1 cellular context compared by ENCODE assay signal in the genomic region with DNA sequence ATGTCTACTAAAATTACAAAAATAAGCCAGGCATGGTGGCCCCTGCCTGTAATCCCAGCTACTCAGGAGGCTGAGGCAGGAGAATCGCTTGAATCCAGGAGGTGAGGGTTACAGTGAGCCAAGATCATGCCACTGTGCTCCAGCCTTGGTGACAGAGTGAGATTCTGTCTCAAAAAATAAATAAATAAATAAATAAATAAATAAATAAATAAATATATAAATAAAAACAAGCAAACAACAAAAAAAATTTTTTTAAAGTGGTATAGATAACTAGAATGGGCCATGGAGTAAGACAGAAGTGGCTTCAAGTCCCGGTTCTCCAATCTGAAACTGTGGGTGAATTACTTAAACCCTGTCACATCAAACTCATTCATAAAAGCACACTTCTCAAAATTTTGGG.
TF ChIP-seq lines count a peak whose summit lies in the region.

No MANE protein-coding gene starts in this region.

TF ChIP-seq in HEK293, 187 proteins besides CTCF, POLR2A, EP300 and RAD21:
- TF ChIP-seq, protein P1, sequence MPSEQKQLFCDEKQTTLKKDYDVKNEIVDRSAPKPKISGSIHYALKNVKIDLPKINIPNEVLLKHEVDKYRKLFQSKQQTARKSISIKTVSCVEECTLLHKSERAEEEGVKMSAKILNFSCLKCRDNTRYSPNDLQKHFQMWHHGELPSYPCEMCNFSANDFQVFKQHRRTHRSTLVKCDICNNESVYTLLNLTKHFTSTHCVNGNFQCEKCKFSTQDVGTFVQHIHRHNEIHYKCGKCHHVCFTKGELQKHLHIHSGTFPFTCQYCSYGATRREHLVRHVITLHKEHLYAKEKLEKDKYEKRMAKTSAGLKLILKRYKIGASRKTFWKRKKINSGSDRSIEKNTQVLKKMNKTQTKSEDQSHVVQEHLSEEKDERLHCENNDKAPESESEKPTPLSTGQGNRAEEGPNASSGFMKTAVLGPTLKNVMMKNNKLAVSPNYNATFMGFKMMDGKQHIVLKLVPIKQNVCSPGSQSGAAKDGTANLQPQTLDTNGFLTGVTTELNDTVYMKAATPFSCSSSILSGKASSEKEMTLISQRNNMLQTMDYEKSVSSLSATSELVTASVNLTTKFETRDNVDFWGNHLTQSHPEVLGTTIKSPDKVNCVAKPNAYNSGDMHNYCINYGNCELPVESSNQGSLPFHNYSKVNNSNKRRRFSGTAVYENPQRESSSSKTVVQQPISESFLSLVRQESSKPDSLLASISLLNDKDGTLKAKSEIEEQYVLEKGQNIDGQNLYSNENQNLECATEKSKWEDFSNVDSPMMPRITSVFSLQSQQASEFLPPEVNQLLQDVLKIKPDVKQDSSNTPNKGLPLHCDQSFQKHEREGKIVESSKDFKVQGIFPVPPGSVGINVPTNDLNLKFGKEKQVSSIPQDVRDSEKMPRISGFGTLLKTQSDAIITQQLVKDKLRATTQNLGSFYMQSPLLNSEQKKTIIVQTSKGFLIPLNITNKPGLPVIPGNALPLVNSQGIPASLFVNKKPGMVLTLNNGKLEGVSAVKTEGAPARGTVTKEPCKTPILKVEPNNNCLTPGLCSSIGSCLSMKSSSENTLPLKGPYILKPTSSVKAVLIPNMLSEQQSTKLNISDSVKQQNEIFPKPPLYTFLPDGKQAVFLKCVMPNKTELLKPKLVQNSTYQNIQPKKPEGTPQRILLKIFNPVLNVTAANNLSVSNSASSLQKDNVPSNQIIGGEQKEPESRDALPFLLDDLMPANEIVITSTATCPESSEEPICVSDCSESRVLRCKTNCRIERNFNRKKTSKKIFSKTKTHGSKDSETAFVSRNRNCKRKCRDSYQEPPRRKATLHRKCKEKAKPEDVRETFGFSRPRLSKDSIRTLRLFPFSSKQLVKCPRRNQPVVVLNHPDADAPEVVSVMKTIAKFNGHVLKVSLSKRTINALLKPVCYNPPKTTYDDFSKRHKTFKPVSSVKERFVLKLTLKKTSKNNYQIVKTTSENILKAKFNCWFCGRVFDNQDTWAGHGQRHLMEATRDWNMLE (tag by site-specific recombination; conservative IDR thresholded peaks at IDR 0.05; ENCODE audit: low read depth) = peak; percentile 69; the same call in 1 of the 2 replicates
- TF ChIP-seq, protein P2, sequence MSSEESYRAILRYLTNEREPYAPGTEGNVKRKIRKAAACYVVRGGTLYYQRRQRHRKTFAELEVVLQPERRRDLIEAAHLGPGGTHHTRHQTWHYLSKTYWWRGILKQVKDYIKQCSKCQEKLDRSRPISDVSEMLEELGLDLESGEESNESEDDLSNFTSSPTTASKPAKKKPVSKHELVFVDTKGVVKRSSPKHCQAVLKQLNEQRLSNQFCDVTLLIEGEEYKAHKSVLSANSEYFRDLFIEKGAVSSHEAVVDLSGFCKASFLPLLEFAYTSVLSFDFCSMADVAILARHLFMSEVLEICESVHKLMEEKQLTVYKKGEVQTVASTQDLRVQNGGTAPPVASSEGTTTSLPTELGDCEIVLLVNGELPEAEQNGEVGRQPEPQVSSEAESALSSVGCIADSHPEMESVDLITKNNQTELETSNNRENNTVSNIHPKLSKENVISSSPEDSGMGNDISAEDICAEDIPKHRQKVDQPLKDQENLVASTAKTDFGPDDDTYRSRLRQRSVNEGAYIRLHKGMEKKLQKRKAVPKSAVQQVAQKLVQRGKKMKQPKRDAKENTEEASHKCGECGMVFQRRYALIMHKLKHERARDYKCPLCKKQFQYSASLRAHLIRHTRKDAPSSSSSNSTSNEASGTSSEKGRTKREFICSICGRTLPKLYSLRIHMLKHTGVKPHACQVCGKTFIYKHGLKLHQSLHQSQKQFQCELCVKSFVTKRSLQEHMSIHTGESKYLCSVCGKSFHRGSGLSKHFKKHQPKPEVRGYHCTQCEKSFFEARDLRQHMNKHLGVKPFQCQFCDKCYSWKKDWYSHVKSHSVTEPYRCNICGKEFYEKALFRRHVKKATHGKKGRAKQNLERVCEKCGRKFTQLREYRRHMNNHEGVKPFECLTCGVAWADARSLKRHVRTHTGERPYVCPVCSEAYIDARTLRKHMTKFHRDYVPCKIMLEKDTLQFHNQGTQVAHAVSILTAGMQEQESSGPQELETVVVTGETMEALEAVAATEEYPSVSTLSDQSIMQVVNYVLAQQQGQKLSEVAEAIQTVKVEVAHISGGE (tag by site-specific recombination; conservative IDR thresholded peaks at IDR 0.05; ENCODE audit: low read depth) = peak; percentile 62
- peak; percentile 71; the same call in 1 of the 2 replicates for TF ChIP-seq ZNF394 (tag by site-specific recombination; IDR thresholded peaks at IDR 0.05; ENCODE audit: borderline replicate concordance)
- 0 out of 2 replicates have a peak, but pooled peaks have one; percentile 30 for TF ChIP-seq ZNF560 (tag by site-specific recombination; IDR thresholded peaks at IDR 0.05; ENCODE audit: borderline replicate concordance)
- peak; percentile 67 for TF ChIP-seq ZNF426 (tag by site-specific recombination; IDR thresholded peaks at IDR 0.05)
- TF ChIP-seq ZNF555 (tag by site-specific recombination; conservative IDR thresholded peaks at IDR 0.05) = peak; percentile 57
- peak; percentile 49; the same call in 1 of the 2 replicates for TF ChIP-seq ZBTB8A (tag by site-specific recombination; IDR thresholded peaks at IDR 0.05)
- 0 out of 2 replicates have a peak, but pooled peaks have one; percentile 30 for TF ChIP-seq ZXDB (tag by site-specific recombination; IDR thresholded peaks at IDR 0.05)
- peak; percentile 58 for TF ChIP-seq ZNF623 (tag by site-specific recombination; IDR thresholded peaks at IDR 0.05)
